15 cellular contexts compared by ENCODE assay signal in the genomic region with DNA sequence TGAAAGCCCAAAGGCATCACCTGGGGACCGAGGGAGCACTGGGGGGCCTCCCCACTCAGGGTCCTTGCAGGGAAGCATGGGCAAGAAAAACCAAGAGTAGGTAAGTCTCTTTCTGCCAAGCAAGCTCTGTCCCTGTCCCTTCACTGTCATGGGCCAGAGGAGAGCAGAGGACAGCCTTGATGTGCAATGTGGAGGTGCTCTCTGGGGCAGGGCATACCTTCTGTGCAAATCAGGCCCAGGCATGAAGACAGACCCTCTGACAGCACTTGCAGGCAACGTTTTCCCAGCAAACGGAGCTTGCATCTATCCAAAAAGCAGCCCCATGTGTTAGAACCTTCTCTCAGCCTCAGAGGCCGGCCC.
A peak's percentile ranks its signal among the peaks of the same experiment; 100 is the strongest.
DNase-seq lines count a peak whose midpoint lies in the region; ATAC-seq lines count a peak whose summit lies in the region.
"Had no signal": no experiment of that assay in that cellular context is flagged by ENCODE, and none has a peak within 500 bp of the region (broad histone marks: within the 10 kb centered on the region; RNA-seq: fewer than 3 reads in every experiment).

No MANE protein-coding gene starts in this region.

- H3K27me3 Mint-ChIP-seq in activated naive CD4-positive, alpha-beta T cell treated with anti-CD3 and anti-CD28 coated beads, Interleukin-2, amount 50 U/mL, for 24 hours: no peaks in the 10 kb centered on the region
- H3K27me3 Mint-ChIP-seq in activated naive CD8-positive, alpha-beta T cell treated with anti-CD3 and anti-CD28 coated beads, Interleukin-2, amount 50 U/mL, for 24 hours: no peaks in the 10 kb centered on the region
- H3K27me3 Mint-ChIP-seq in stimulated activated memory B cell treated with anti-CD40 and anti-IgM and Interleukin-4, amounts not matched to agents 10 μg/mL and 1 μg/mL and 100 μg/mL, for 72 hours: no peaks in the 10 kb centered on the region
- no peaks in the 10 kb centered on the region for H3K27me3 Mint-ChIP-seq in activated T-helper 2 cell treated with anti-CD3 and anti-CD28 coated beads, Interferon-gamma antibody, Interleukin-2, Interleukin-4, amounts not matched to agents 10 μg/mL and 5 μg/mL and 100 μg/mL, durations not matched to agents 14 hours and 24 hours and 36 hours (ENCODE audit: low read depth)

- H3K9me3 Mint-ChIP-seq in activated naive CD4-positive, alpha-beta T cell treated with anti-CD3 and anti-CD28 coated beads, Interleukin-2, amount 50 U/mL, for 24 hours: no peaks in the 10 kb centered on the region
- H3K9me3 Mint-ChIP-seq in activated naive CD8-positive, alpha-beta T cell treated with anti-CD3 and anti-CD28 coated beads, Interleukin-2, amount 50 U/mL, for 24 hours: peaks cover 6% of the 10 kb centered on the region
- H3K9me3 Mint-ChIP-seq in stimulated activated memory B cell treated with anti-CD40 and anti-IgM and Interleukin-4, amounts not matched to agents 10 μg/mL and 1 μg/mL and 100 μg/mL, for 72 hours: peaks cover 6% of the 10 kb centered on the region
- H3K9me3 Mint-ChIP-seq in activated T-helper 2 cell treated with anti-CD3 and anti-CD28 coated beads, Interferon-gamma antibody, Interleukin-2, Interleukin-4, amounts not matched to agents 10 μg/mL and 5 μg/mL and 100 μg/mL, durations not matched to agents 14 hours and 24 hours and 36 hours: no peaks in the 10 kb centered on the region

- no peak for DNase-seq in activated naive CD4-positive, alpha-beta T cell treated with anti-CD3 and anti-CD28 coated beads, Interleukin-2, amount 50 U/mL, for 16 hours
- DNase-seq in activated naive CD8-positive, alpha-beta T cell treated with anti-CD3 and anti-CD28 coated beads, Interleukin-2, amount 50 U/mL, for 24 hours: no peak
- DNase-seq in activated T-helper 2 cell treated with anti-CD3 and anti-CD28 coated beads, Interferon-gamma antibody, Interleukin-2, Interleukin-4, amounts not matched to agents 10 μg/mL and 5 μg/mL and 100 μg/mL, durations not matched to agents 14 hours and 24 hours and 36 hours (ENCODE audit: low spot score): no peak
- DNase-seq: activated CD4-positive, alpha-beta T cell treated with anti-CD3 and anti-CD28 coated beads for 1 hour; activated T-cell treated with anti-CD3 and anti-CD28 coated beads for 4 hours; HCEC 1CT; NCI-H1092 treated with DMSO at 0.1 percent for 48 hours; NCI-H526; occipital lobe; retina had no signal

- H3K36me3 Mint-ChIP-seq in activated naive CD4-positive, alpha-beta T cell treated with anti-CD3 and anti-CD28 coated beads, Interleukin-2, amount 50 U/mL, for 24 hours: peaks cover 6% of the 10 kb centered on the region
- H3K36me3 Mint-ChIP-seq in activated naive CD8-positive, alpha-beta T cell treated with anti-CD3 and anti-CD28 coated beads, Interleukin-2, amount 50 U/mL, for 24 hours (ENCODE audit: low read depth): peaks cover 7% of the 10 kb centered on the region
- H3K36me3 Mint-ChIP-seq in stimulated activated memory B cell treated with anti-CD40 and anti-IgM and Interleukin-4, amounts not matched to agents 10 μg/mL and 1 μg/mL and 100 μg/mL, for 72 hours: no peaks in the 10 kb centered on the region
- no peaks in the 10 kb centered on the region for H3K36me3 Mint-ChIP-seq in activated T-helper 2 cell treated with anti-CD3 and anti-CD28 coated beads, Interferon-gamma antibody, Interleukin-2, Interleukin-4, amounts not matched to agents 10 μg/mL and 5 μg/mL and 100 μg/mL, durations not matched to agents 14 hours and 24 hours and 36 hours (ENCODE audit: low read depth)

- peak; percentile 38 for ATAC-seq in HG03460 (IDR thresholded peaks at IDR 0.05; ENCODE audit: unreplicated experiment)
- no peak for ATAC-seq in activated naive CD8-positive, alpha-beta T cell treated with anti-CD3 and anti-CD28 coated beads, Interleukin-2, amount 50 U/mL, for 24 hours
- peak; percentile 42 for ATAC-seq in stimulated activated memory B cell treated with anti-CD40 and anti-IgM and Interleukin-4, amounts not matched to agents 10 μg/mL and 1 μg/mL and 100 μg/mL, for 72 hours
- no peak for ATAC-seq in GM18867 (IDR thresholded peaks at IDR 0.05; ENCODE audit: unreplicated experiment)
- no peak for ATAC-seq in HG03432 (IDR thresholded peaks at IDR 0.05; ENCODE audit: unreplicated experiment)

- peaks cover 33% of the 10 kb centered on the region for H3K4me1 Mint-ChIP-seq in activated naive CD4-positive, alpha-beta T cell treated with anti-CD3 and anti-CD28 coated beads, Interleukin-2, amount 50 U/mL, for 24 hours
- H3K4me1 Mint-ChIP-seq in activated naive CD8-positive, alpha-beta T cell treated with anti-CD3 and anti-CD28 coated beads, Interleukin-2, amount 50 U/mL, for 24 hours: peaks cover 29% of the 10 kb centered on the region
- H3K4me1 Mint-ChIP-seq in stimulated activated memory B cell treated with anti-CD40 and anti-IgM and Interleukin-4, amounts not matched to agents 10 μg/mL and 1 μg/mL and 100 μg/mL, for 72 hours: peaks cover 18% of the 10 kb centered on the region
- H3K4me1 Mint-ChIP-seq in activated T-helper 2 cell treated with anti-CD3 and anti-CD28 coated beads, Interferon-gamma antibody, Interleukin-2, Interleukin-4, amounts not matched to agents 10 μg/mL and 5 μg/mL and 100 μg/mL, durations not matched to agents 14 hours and 24 hours and 36 hours (ENCODE audit: low read depth): peaks cover 10% of the 10 kb centered on the region

- intact Hi-C loops in activated T-helper 2 cell treated with anti-CD3 and anti-CD28 coated beads, Interferon-gamma antibody, Interleukin-2, Interleukin-4, amounts not matched to agents 10 μg/mL and 5 μg/mL and 100 μg/mL, durations not matched to agents 14 hours and 24 hours and 36 hours (cut with micrococcal nuclease): no loop called here

- peak overlapping the region; percentile 84 for H3K27ac Mint-ChIP-seq in activated naive CD4-positive, alpha-beta T cell treated with anti-CD3 and anti-CD28 coated beads, Interleukin-2, amount 50 U/mL, for 24 hours
- peak overlapping the region; percentile 17 for H3K27ac Mint-ChIP-seq in activated naive CD8-positive, alpha-beta T cell treated with anti-CD3 and anti-CD28 coated beads, Interleukin-2, amount 50 U/mL, for 24 hours
- peak overlapping the region; percentile 65 for H3K27ac Mint-ChIP-seq in stimulated activated memory B cell treated with anti-CD40 and anti-IgM and Interleukin-4, amounts not matched to agents 10 μg/mL and 1 μg/mL and 100 μg/mL, for 72 hours
- no peak overlapping the region for H3K27ac Mint-ChIP-seq in activated T-helper 2 cell treated with anti-CD3 and anti-CD28 coated beads, Interferon-gamma antibody, Interleukin-2, Interleukin-4, amounts not matched to agents 10 μg/mL and 5 μg/mL and 100 μg/mL, durations not matched to agents 14 hours and 24 hours and 36 hours

- no peak overlapping the region for H3K4me3 Mint-ChIP-seq in activated naive CD4-positive, alpha-beta T cell treated with anti-CD3 and anti-CD28 coated beads, Interleukin-2, amount 50 U/mL, for 24 hours
- H3K4me3 Mint-ChIP-seq in activated naive CD8-positive, alpha-beta T cell treated with anti-CD3 and anti-CD28 coated beads, Interleukin-2, amount 50 U/mL, for 24 hours: peak overlapping the region; percentile 33
- H3K4me3 Mint-ChIP-seq in stimulated activated memory B cell treated with anti-CD40 and anti-IgM and Interleukin-4, amounts not matched to agents 10 μg/mL and 1 μg/mL and 100 μg/mL, for 72 hours: no peak overlapping the region
- H3K4me3 Mint-ChIP-seq in activated T-helper 2 cell treated with anti-CD3 and anti-CD28 coated beads, Interferon-gamma antibody, Interleukin-2, Interleukin-4, amounts not matched to agents 10 μg/mL and 5 μg/mL and 100 μg/mL, durations not matched to agents 14 hours and 24 hours and 36 hours (ENCODE audit: low read depth): no peak overlapping the region

Comparison
In these comparisons a context has a peak if more than half of its experiments do, and no peak if none do; other contexts are left out.
1. ATAC-seq: peak in HG03460 (single experiment) and stimulated activated memory B cell treated with anti-CD40 and anti-IgM and Interleukin-4, amounts not matched to agents 10 μg/mL and 1 μg/mL and 100 μg/mL, for 72 hours (single experiment); none in activated naive CD8-positive, alpha-beta T cell treated with anti-CD3 and anti-CD28 coated beads, Interleukin-2, amount 50 U/mL, for 24 hours (single experiment), GM18867 (single experiment) and HG03432 (single experiment).